Comparison of ENCODE assay signal across 13 cellular contexts in the genomic region with DNA sequence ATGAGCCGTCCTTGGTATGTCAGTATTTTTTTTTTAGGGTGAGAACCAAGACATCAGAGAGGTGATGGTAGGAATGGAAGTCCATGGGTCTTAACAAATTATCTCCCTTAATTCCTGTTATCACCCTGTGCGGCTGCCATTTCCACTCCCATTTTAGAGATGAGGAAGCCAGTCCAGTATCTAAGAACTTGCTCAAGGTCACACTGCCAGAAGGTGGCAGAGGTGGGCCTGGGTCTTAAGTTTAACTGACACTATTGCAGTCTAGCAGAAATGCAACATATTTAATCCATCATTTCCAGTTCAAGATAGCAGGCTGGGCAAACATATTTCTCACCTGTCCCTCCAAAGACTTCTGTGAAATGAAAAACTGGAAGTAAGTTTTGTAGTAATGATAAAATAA.
DNase-seq lines count a peak whose midpoint lies in the region; FAIRE-seq and TF ChIP-seq lines count a peak whose summit lies in the region.
"Had no signal": no experiment of that assay in that cellular context is flagged by ENCODE, and none has a peak within 500 bp of the region (broad histone marks: within the 10 kb centered on the region; RNA-seq: fewer than 3 reads in every experiment).

No MANE protein-coding gene starts in this region.

- H3K4me1 ChIP-seq in osteoblast (ENCODE audit: insufficient read depth, low read length) = peaks cover 3% of the 10 kb centered on the region
- no peaks in the 10 kb centered on the region for H3K4me1 ChIP-seq in CD8-positive, alpha-beta memory T cell (ENCODE audit: insufficient read depth, low read length)

- H3K79me2 ChIP-seq in osteoblast (ENCODE audit: insufficient read depth, low read length) = peaks cover 12% of the 10 kb centered on the region

- no peak overlapping the region for H3K4me3 Mint-ChIP-seq in chondrocyte (ENCODE audit: unreplicated experiment)
- no peak overlapping the region for H3K4me3 Mint-ChIP-seq in CD8-positive, alpha-beta memory T cell
- H3K4me3 Mint-ChIP-seq: naive thymus-derived CD8-positive, alpha-beta T cell had no signal

- H2AFZ ChIP-seq in osteoblast (ENCODE audit: low read length) = no peak overlapping the region

- no peaks in the 10 kb centered on the region for H3K27me3 ChIP-seq in osteoblast (ENCODE audit: insufficient read depth, low read length)
- no peaks in the 10 kb centered on the region for H3K27me3 ChIP-seq in CD8-positive, alpha-beta memory T cell (ENCODE audit: insufficient read depth, low read length, poor library complexity, severe bottlenecking)

- peaks cover 7% of the 10 kb centered on the region for H3K36me3 Mint-ChIP-seq in chondrocyte (ENCODE audit: low read depth)
- no peaks in the 10 kb centered on the region for H3K36me3 Mint-ChIP-seq in CD8-positive, alpha-beta memory T cell
- H3K36me3 Mint-ChIP-seq: naive thymus-derived CD8-positive, alpha-beta T cell had no signal

- H3K27ac Mint-ChIP-seq in chondrocyte (ENCODE audit: unreplicated experiment) = no peak overlapping the region
- no peak overlapping the region for H3K27ac Mint-ChIP-seq in CD8-positive, alpha-beta memory T cell
- H3K27ac Mint-ChIP-seq: naive thymus-derived CD8-positive, alpha-beta T cell had no signal

- CTCF ChIA-PET in GM10248 (lab: Yijun Ruan, JAX) = no interaction called here
- CTCF ChIA-PET in CD8-positive, alpha-beta memory T cell (lab: Charles Lee) = no interaction called here

- TF ChIP-seq CTCF in GM10248 (IDR thresholded peaks at IDR 0.05; ENCODE audit: control extremely low read depth, extremely low read depth, low read depth, missing control alignments) = peak; percentile 9
- TF ChIP-seq CTCF in chondrocyte (IDR thresholded peaks at IDR 0.05) = peak; percentile 63
- peak; percentile 19 for TF ChIP-seq CTCF in osteoblast (IDR thresholded peaks at IDR 0.05; ENCODE audit: extremely low read depth, low read depth, low read length)

- H3K9me3 Mint-ChIP-seq in chondrocyte (ENCODE audit: low read depth) = peaks cover 12% of the 10 kb centered on the region
- H3K9me3 Mint-ChIP-seq in CD8-positive, alpha-beta memory T cell = peaks cover 0 to 3% (median 0%) of the 10 kb centered on the region in 5 donors

- peaks cover 7% of the 10 kb centered on the region for H4K20me1 ChIP-seq in osteoblast (ENCODE audit: insufficient read depth, low read length)

- no peak overlapping the region for H3K4me2 ChIP-seq in osteoblast (ENCODE audit: insufficient read depth, low read length)

- H3K4me3 ChIP-seq in osteoblast (ENCODE audit: insufficient read depth, low read length) = no peak overlapping the region
- no peak overlapping the region for H3K4me3 ChIP-seq in CD8-positive, alpha-beta memory T cell (ENCODE audit: low read length)

- no peaks in the 10 kb centered on the region for H3K9me3 ChIP-seq in osteoblast (ENCODE audit: low read depth, low read length)
- no peaks in the 10 kb centered on the region for H3K9me3 ChIP-seq in CD8-positive, alpha-beta memory T cell (ENCODE audit: low read length)

- no peak for TF ChIP-seq POLR2A in H54 (IDR thresholded peaks at IDR 0.05; ENCODE audit: low read depth, low read length)

- H3K27me3 Mint-ChIP-seq in chondrocyte (ENCODE audit: low read depth) = no peaks in the 10 kb centered on the region
- H3K27me3 Mint-ChIP-seq in CD8-positive, alpha-beta memory T cell = peaks cover 0 to 3% of the 10 kb centered on the region in 2 donors

- H3K4me1 Mint-ChIP-seq in chondrocyte (ENCODE audit: low read depth) = peaks cover 17% of the 10 kb centered on the region
- no peaks in the 10 kb centered on the region for H3K4me1 Mint-ChIP-seq in CD8-positive, alpha-beta memory T cell

- no peak overlapping the region for H3K27ac ChIP-seq in osteoblast (ENCODE audit: low read depth, low read length)
- no peak overlapping the region for H3K27ac ChIP-seq in CD8-positive, alpha-beta memory T cell (ENCODE audit: low read depth, low read length)

- DNase-seq in GM10248 (ENCODE audit: extremely low spot score) = no peak
- peak; percentile 46 for DNase-seq in NAMALWA (ENCODE audit: low spot score)
- DNase-seq in chondrocyte (ENCODE audit: low spot score) = no peak
- no peak for DNase-seq in osteoblast (ENCODE audit: insufficient read length, low spot score, missing footprints)
- no peak for DNase-seq in H54 (ENCODE audit: insufficient read length, low spot score)
- no peak for DNase-seq in CD8-positive, alpha-beta memory T cell
- DNase-seq in NCI-H345 (lab: John Stamatoyannopoulos, UW) = no peak
- DNase-seq: activated CD4-positive, CD25-positive, alpha-beta regulatory T cell treated with anti-CD3 and anti-CD28 coated beads, Interleukin-2, amount 50 U/mL, for 72 hours; activated naive CD4-positive, alpha-beta T cell treated with Interleukin-2 at 50 U/mL for 16 hours; effector CD4-positive, alpha-beta T cell; naive thymus-derived CD8-positive, alpha-beta T cell; NCI-H2029; stimulated activated naive CD4-positive, alpha-beta T cell treated with Interleukin-2 at 50 U/mL for 16 hours had no signal

- no peak for FAIRE-seq in H54 (lab: Jason Lieb, UNC)

- no peaks in the 10 kb centered on the region for H3K36me3 ChIP-seq in osteoblast (ENCODE audit: insufficient read depth, low read length)
- no peaks in the 10 kb centered on the region for H3K36me3 ChIP-seq in CD8-positive, alpha-beta memory T cell (ENCODE audit: insufficient read depth, low read length)

- POLR2A ChIA-PET in GM10248 (lab: Yijun Ruan, JAX) = no interaction called here
- POLR2A ChIA-PET in CD8-positive, alpha-beta memory T cell (lab: Charles Lee) = no interaction called here

Comparison
In these comparisons a context has a peak if more than half of its experiments do, and no peak if none do; other contexts are left out.
1. CTCF ChIP-seq: peak in every context shown above with its lines; median percentile 63 in chondrocyte; 19 in osteoblast; 9 in GM10248.